Comparison of ENCODE assay signal across 8 cellular contexts in genomic region chr9:6068983-6069382, GRCh38. TPM values are rescaled to one million over a fixed set of nuclear protein-coding genes. Genes with fewer than 3 reads are reported as not detected.
A peak's percentile ranks its signal among the peaks of the same experiment; 100 is the strongest.
DNase-seq lines count a peak whose midpoint lies in the region; ATAC-seq and TF ChIP-seq lines count a peak whose summit lies in the region.

No MANE protein-coding gene starts in this region.

- no peaks in the 10 kb centered on the region for H3K79me2 ChIP-seq in PC-9 (ENCODE audit: low read depth)

- no peaks in the 10 kb centered on the region for H4K20me1 ChIP-seq in PC-9 (ENCODE audit: insufficient read depth)

- H3K9ac ChIP-seq in duodenal mucosa (ENCODE audit: low read depth in 1 of 2, low read length in 2 of 2) = peak overlapping the region in 1 of 2 donors; percentile 23

- no TSS peak for BruUV-seq in PC-9 (replicated peaks; lab: Mats Ljungman, UMichigan)

- no peak overlapping the region for H3K4me2 ChIP-seq in PC-9

- H3F3A ChIP-seq in PC-9 (ENCODE audit: insufficient read depth, low read depth) = no peaks in the 10 kb centered on the region

- POLR2A ChIA-PET in PC-9 (lab: Charles Lee; ENCODE audit: unreplicated experiment) = interaction anchor here (0.7 kb wide), 2 partner anchors 96 to 237 kb away, joined by 4 to 6 read pairs; no protein-coding TSS in a partner anchor

- H3K4me1 ChIP-seq in duodenal mucosa (ENCODE audit: control insufficient read depth in 1 of 2, insufficient read depth in 2 of 2, low read length in 2 of 2) = peaks cover 0 to 10% of the 10 kb centered on the region in 2 donors
- no peaks in the 10 kb centered on the region for H3K4me1 ChIP-seq in PC-9 (replicated peaks; ENCODE audit: insufficient read depth)
- H3K4me1 ChIP-seq in testis = no peaks in the 10 kb centered on the region

- no peaks in the 10 kb centered on the region for H3K27me3 ChIP-seq in duodenal mucosa (ENCODE audit: control insufficient read depth in 1 of 2, insufficient read depth in 2 of 2, low read length in 2 of 2)
- H3K27me3 ChIP-seq in PC-9 (ENCODE audit: insufficient read depth, low read depth) = no peaks in the 10 kb centered on the region
- H3K27me3 ChIP-seq in testis = no peaks in the 10 kb centered on the region

- no peaks in the 10 kb centered on the region for H3K9me2 ChIP-seq in PC-9 (ENCODE audit: insufficient read depth)

- H3K4me3 ChIP-seq in GM12865 (ENCODE audit: low read depth, low read length) (peak overlapping the region; percentile 38), duodenal mucosa (ENCODE audit: low read depth in 1 of 2, low read length in 2 of 2) (peak overlapping the region; percentile 1 to 46), PC-9 (no peak overlapping the region), testis (no peak overlapping the region)

- CTCF ChIA-PET in PC-9 (lab: Charles Lee) = no interaction called here

- H2AFZ ChIP-seq in PC-9 = no peak overlapping the region

- H3K27ac ChIP-seq in duodenal mucosa (ENCODE audit: low read depth, low read length) = no peak overlapping the region
- no peak overlapping the region for H3K27ac ChIP-seq in PC-9
- H3K27ac ChIP-seq in testis = no peak overlapping the region

- ATAC-seq in GM21390 (IDR thresholded peaks at IDR 0.05; ENCODE audit: unreplicated experiment) = peak; percentile 99
- peak; percentile 93 for ATAC-seq in HG03571 (IDR thresholded peaks at IDR 0.05; ENCODE audit: unreplicated experiment)
- ATAC-seq in SK-N-SH treated with all-trans-retinoic acid at 6 μM for 48 hours = no peak

- H3K36me3 ChIP-seq in duodenal mucosa (ENCODE audit: control insufficient read depth in 1 of 2, insufficient read depth in 2 of 2, low read length in 2 of 2) = no peaks in the 10 kb centered on the region
- H3K36me3 ChIP-seq in PC-9 (ENCODE audit: low read depth) = no peaks in the 10 kb centered on the region
- H3K36me3 ChIP-seq in testis (ENCODE audit: low read depth, missing control alignments) = no peaks in the 10 kb centered on the region

- DNase-seq in GM12865 (ENCODE audit: low read depth) = peak; percentile 67
- no peak for DNase-seq in cardiac septum (ENCODE audit: low spot score)
- no peak for DNase-seq in PC-9
- DNase-seq in testis = no peak

- H3K9me3 ChIP-seq in duodenal mucosa (ENCODE audit: control insufficient read depth in 1 of 2, low read length in 2 of 2) (peaks cover 0 to 4% of the 10 kb centered on the region in 2 donors), PC-9 (ENCODE audit: insufficient read depth, low read depth) (no peaks in the 10 kb centered on the region), testis (no peaks in the 10 kb centered on the region)

- no peak for TF ChIP-seq POLR2A in testis (IDR thresholded peaks at IDR 0.05)

- TF ChIP-seq CTCF in GM12865 (IDR thresholded peaks at IDR 0.05; ENCODE audit: insufficient read depth, low read depth, low read length, missing control alignments) (no peak), PC-9 (conservative IDR thresholded peaks at IDR 0.05) (no peak), testis (IDR thresholded peaks at IDR 0.05) (no peak)

- intact Hi-C loops in cardiac septum (cut with DNase I) (no loop called here), PC-9 (cut with micrococcal nuclease; ENCODE audit: unreplicated experiment) (no loop called here), testis (cut with DNase I; ENCODE audit: low total_unique reads) (no loop called here)

TF ChIP-seq in SK-N-SH treated with all-trans-retinoic acid at 6 μM for 48 hours, 23 proteins besides CTCF, POLR2A, EP300 and RAD21 (continues in another document):
- TF ChIP-seq POU6F1 (CRISPR knock-in tag; IDR thresholded peaks at IDR 0.05; ENCODE audit: borderline replicate concordance, low read depth) = no peak
- no peak for TF ChIP-seq GLIS3 (CRISPR knock-in tag; IDR thresholded peaks at IDR 0.05)
- no peak for TF ChIP-seq ZNF8 (CRISPR knock-in tag; IDR thresholded peaks at IDR 0.05)
- no peak for TF ChIP-seq TSHZ2 (CRISPR knock-in tag; IDR thresholded peaks at IDR 0.05)
- TF ChIP-seq, protein P1, sequence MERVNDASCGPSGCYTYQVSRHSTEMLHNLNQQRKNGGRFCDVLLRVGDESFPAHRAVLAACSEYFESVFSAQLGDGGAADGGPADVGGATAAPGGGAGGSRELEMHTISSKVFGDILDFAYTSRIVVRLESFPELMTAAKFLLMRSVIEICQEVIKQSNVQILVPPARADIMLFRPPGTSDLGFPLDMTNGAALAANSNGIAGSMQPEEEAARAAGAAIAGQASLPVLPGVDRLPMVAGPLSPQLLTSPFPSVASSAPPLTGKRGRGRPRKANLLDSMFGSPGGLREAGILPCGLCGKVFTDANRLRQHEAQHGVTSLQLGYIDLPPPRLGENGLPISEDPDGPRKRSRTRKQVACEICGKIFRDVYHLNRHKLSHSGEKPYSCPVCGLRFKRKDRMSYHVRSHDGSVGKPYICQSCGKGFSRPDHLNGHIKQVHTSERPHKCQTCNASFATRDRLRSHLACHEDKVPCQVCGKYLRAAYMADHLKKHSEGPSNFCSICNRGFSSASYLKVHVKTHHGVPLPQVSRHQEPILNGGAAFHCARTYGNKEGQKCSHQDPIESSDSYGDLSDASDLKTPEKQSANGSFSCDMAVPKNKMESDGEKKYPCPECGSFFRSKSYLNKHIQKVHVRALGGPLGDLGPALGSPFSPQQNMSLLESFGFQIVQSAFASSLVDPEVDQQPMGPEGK (CRISPR knock-in tag; IDR thresholded peaks at IDR 0.05; ENCODE audit: borderline replicate concordance) = no peak
- TF ChIP-seq TOX (CRISPR knock-in tag; IDR thresholded peaks at IDR 0.05; ENCODE audit: borderline replicate concordance) = no peak
- TF ChIP-seq OSR1 (CRISPR knock-in tag; IDR thresholded peaks at IDR 0.05) = no peak
- TF ChIP-seq RARB (CRISPR knock-in tag; IDR thresholded peaks at IDR 0.05) = no peak
- TF ChIP-seq ZFP3 (CRISPR knock-in tag; IDR thresholded peaks at IDR 0.05) = no peak
- TF ChIP-seq ESRRG (CRISPR knock-in tag; IDR thresholded peaks at IDR 0.05) = no peak
- no peak for TF ChIP-seq ZFP30 (CRISPR knock-in tag; IDR thresholded peaks at IDR 0.05)
- TF ChIP-seq CREB5 (CRISPR knock-in tag; IDR thresholded peaks at IDR 0.05; ENCODE audit: low read depth) = no peak
- no peak for TF ChIP-seq SNAI2 (CRISPR knock-in tag; IDR thresholded peaks at IDR 0.05)
- no peak for TF ChIP-seq TCF4 (CRISPR knock-in tag; IDR thresholded peaks at IDR 0.05; ENCODE audit: borderline replicate concordance)
- TF ChIP-seq ARNTL (CRISPR knock-in tag; IDR thresholded peaks at IDR 0.05; ENCODE audit: borderline replicate concordance, low read depth) = no peak
- TF ChIP-seq ISL1 (CRISPR knock-in tag; IDR thresholded peaks at IDR 0.05) = no peak

RNA-seq across cellular contexts. Expression of gene RANBP6, which starts 53.6 kb away (rescaled TPM):
- total RNA-seq in cardiac septum (21.6 TPM), PC-9 (2021) (7.4 and 7.9 TPM in 2 replicates), testis (10 to 100 TPM; 13.8 to 16.0 TPM)
- 6.9 TPM for polyA plus RNA-seq in testis (ENCODE audit: insufficient read depth, low read depth, low replicate concordance)

Comparison
In these comparisons a context has a peak if more than half of its experiments do, and no peak if none do; other contexts are left out.
1. H3K4me3 ChIP-seq: peak in GM12865 (single experiment) and duodenal mucosa (2 of 2); none in PC-9 (single experiment) and testis (0 of 2).